In genomic region chr19:3721900-3722442, GRCh38 we compare ENCODE assay signal across 11 cellular contexts. TPM values are rescaled to one million over a fixed set of nuclear protein-coding genes. Genes with fewer than 3 reads are reported as not detected.
A peak's percentile ranks its signal among the peaks of the same experiment; 100 is the strongest.
DNase-seq lines count a peak whose midpoint lies in the region; ATAC-seq and TF ChIP-seq lines count a peak whose summit lies in the region.
"Had no signal": no experiment of that assay in that cellular context is flagged by ENCODE, and none has a peak within 500 bp of the region (broad histone marks: within the 10 kb centered on the region; RNA-seq: fewer than 3 reads in every experiment).

No MANE protein-coding gene starts in this region.

- peak overlapping the region; percentile 69 for H3K4me3 Mint-ChIP-seq in activated T-cell treated with anti-CD3 and anti-CD28 coated beads, Interleukin-2, amount 50 U/mL, for 4 hours
- H3K4me3 Mint-ChIP-seq in activated naive CD8-positive, alpha-beta T cell treated with anti-CD3 and anti-CD28 coated beads, Interleukin-2, amount 10 ng/mL, durations not matched to agents 7 days and 5 days = peak overlapping the region; percentile 19
- H3K4me3 Mint-ChIP-seq in memory B cell = peak overlapping the region; percentile 37
- no peak overlapping the region for H3K4me3 Mint-ChIP-seq in nephron progenitor cell

- no peaks in the 10 kb centered on the region for H3K9me3 ChIP-seq in thyroid gland
- H3K9me3 ChIP-seq: gastroesophageal sphincter had no signal

- no peaks in the 10 kb centered on the region for H3K27me3 ChIP-seq in thyroid gland

- H3K4me1 Mint-ChIP-seq in activated T-cell treated with anti-CD3 and anti-CD28 coated beads, Interleukin-2, amount 50 U/mL, for 4 hours (ENCODE audit: low read depth) = peaks cover 16% of the 10 kb centered on the region
- H3K4me1 Mint-ChIP-seq in activated naive CD8-positive, alpha-beta T cell treated with anti-CD3 and anti-CD28 coated beads, Interleukin-2, amount 10 ng/mL, durations not matched to agents 7 days and 5 days = peaks cover 5% of the 10 kb centered on the region
- peaks cover 5% of the 10 kb centered on the region for H3K4me1 Mint-ChIP-seq in memory B cell
- H3K4me1 Mint-ChIP-seq in nephron progenitor cell = no peaks in the 10 kb centered on the region

- no peak for TF ChIP-seq POLR2A in thyroid gland (IDR thresholded peaks at IDR 0.05)

- H3K36me3 ChIP-seq in thyroid gland = no peaks in the 10 kb centered on the region
- H3K36me3 ChIP-seq: gastroesophageal sphincter had no signal

- WGBS in thyroid gland, 2 donors = 2 to 3% methylated on average over 19 to 23 of the region's 25 CpGs

- intact Hi-C loops in thyroid gland (cut with DNase I) = no loop called here

- DNase-seq in activated T-cell treated with anti-CD3 and anti-CD28 coated beads, Interleukin-2, amount 50 U/mL, for 4 hours = no peak
- DNase-seq in activated T-cell treated with anti-CD3 and anti-CD28 coated beads, Interleukin-2, amount 50 U/mL, for 1 hour = no peak
- DNase-seq in activated naive CD8-positive, alpha-beta T cell treated with anti-CD3 and anti-CD28 coated beads, Interleukin-2, amount 10 ng/mL, durations not matched to agents 7 days and 5 days = no peak
- DNase-seq in memory B cell (ENCODE audit: low spot score in 2 of 2) (no peak), thyroid gland (no peak), NCI-H187 (lab: John Stamatoyannopoulos, UW) (no peak), nephron progenitor cell (no peak), NCI-H748 treated with DMSO at 0.1 percent for 48 hours (lab: John Stamatoyannopoulos, UW) (no peak)

- H3K27ac Mint-ChIP-seq in activated naive CD8-positive, alpha-beta T cell treated with anti-CD3 and anti-CD28 coated beads, Interleukin-2, amount 10 ng/mL, durations not matched to agents 7 days and 5 days = no peak overlapping the region
- H3K27ac Mint-ChIP-seq in memory B cell (no peak overlapping the region), nephron progenitor cell (no peak overlapping the region)

- peaks cover 25 to 26% of the 10 kb centered on the region in 2 donors for H3K4me1 ChIP-seq in thyroid gland

- H3K4me3 ChIP-seq in thyroid gland (replicated peaks in 1 of 3) = peak overlapping the region; percentile 26 to 66 (median 53)

- POLR2A ChIA-PET in activated naive CD8-positive, alpha-beta T cell treated with anti-CD3 and anti-CD28 coated beads, Interleukin-2, amount 10 ng/mL, durations not matched to agents 7 days and 5 days (lab: Charles Lee) = no interaction called here

- peaks cover 6% of the 10 kb centered on the region for H3K27me3 Mint-ChIP-seq in activated T-cell treated with anti-CD3 and anti-CD28 coated beads, Interleukin-2, amount 50 U/mL, for 4 hours (ENCODE audit: low read depth)
- H3K27me3 Mint-ChIP-seq in activated naive CD8-positive, alpha-beta T cell treated with anti-CD3 and anti-CD28 coated beads, Interleukin-2, amount 10 ng/mL, durations not matched to agents 7 days and 5 days = peaks cover 44% of the 10 kb centered on the region
- H3K27me3 Mint-ChIP-seq in memory B cell (peaks cover 8% of the 10 kb centered on the region), nephron progenitor cell (ENCODE audit: low read depth, poor library complexity) (peaks cover 81% of the 10 kb centered on the region)

- TF ChIP-seq CTCF in thyroid gland (IDR thresholded peaks at IDR 0.05) (no peak), nephron progenitor cell (IDR thresholded peaks at IDR 0.05) (no peak)

- no peaks in the 10 kb centered on the region for H3K36me3 Mint-ChIP-seq in activated T-cell treated with anti-CD3 and anti-CD28 coated beads, Interleukin-2, amount 50 U/mL, for 4 hours (ENCODE audit: insufficient read depth)
- no peaks in the 10 kb centered on the region for H3K36me3 Mint-ChIP-seq in activated naive CD8-positive, alpha-beta T cell treated with anti-CD3 and anti-CD28 coated beads, Interleukin-2, amount 10 ng/mL, durations not matched to agents 7 days and 5 days
- H3K36me3 Mint-ChIP-seq in memory B cell = no peaks in the 10 kb centered on the region
- H3K36me3 Mint-ChIP-seq in nephron progenitor cell (ENCODE audit: low read depth) = no peaks in the 10 kb centered on the region

- ATAC-seq in activated T-cell treated with anti-CD3 and anti-CD28 coated beads, Interleukin-2, amount 50 U/mL, for 4 hours = no peak
- ATAC-seq in activated naive CD8-positive, alpha-beta T cell treated with anti-CD3 and anti-CD28 coated beads, Interleukin-2, amount 10 ng/mL, durations not matched to agents 7 days and 5 days (ENCODE audit: low read depth) = no peak
- no peak for ATAC-seq in memory B cell (ENCODE audit: low read depth)

- H3K27ac ChIP-seq in thyroid gland = peak overlapping the region in 2 of 3 donors; percentile 12 to 33
- H3K27ac ChIP-seq: gastroesophageal sphincter, KMS-11 had no signal

- H3K9me3 Mint-ChIP-seq in activated T-cell treated with anti-CD3 and anti-CD28 coated beads, Interleukin-2, amount 50 U/mL, for 4 hours = no peaks in the 10 kb centered on the region
- H3K9me3 Mint-ChIP-seq in activated naive CD8-positive, alpha-beta T cell treated with anti-CD3 and anti-CD28 coated beads, Interleukin-2, amount 10 ng/mL, durations not matched to agents 7 days and 5 days = no peaks in the 10 kb centered on the region
- H3K9me3 Mint-ChIP-seq in memory B cell = no peaks in the 10 kb centered on the region
- no peaks in the 10 kb centered on the region for H3K9me3 Mint-ChIP-seq in nephron progenitor cell

RNA-seq across cellular contexts. Expression of gene TJP3, which starts 13.8 kb away (rescaled TPM):
- total RNA-seq in activated T-cell treated with anti-CD3 and anti-CD28 coated beads, Interleukin-2, amount 50 U/mL, for 4 hours = 1 to 10 TPM in 1 of 3 donors, under 1 TPM in 2; 0.61 to 1.1 (median 0.66) TPM
- total RNA-seq in activated naive CD8-positive, alpha-beta T cell treated with anti-CD3 and anti-CD28 coated beads, Interleukin-2, amount 10 ng/mL, durations not matched to agents 7 days and 5 days = 1 to 10 TPM; 5.2 to 7.6 TPM
- 10 to 100 TPM; 29.7 to 43.7 (median 39.8) TPM for total RNA-seq in thyroid gland
- total RNA-seq: pulmonary artery endothelial cell had no signal

RNA-seq across cellular contexts. Expression of gene PIP5K1C, which starts 21.7 kb away (rescaled TPM):
- 10 to 100 TPM; 12.1 to 20.9 (median 16.7) TPM for total RNA-seq in activated T-cell treated with anti-CD3 and anti-CD28 coated beads, Interleukin-2, amount 50 U/mL, for 4 hours
- 10 to 100 TPM; 18.9 to 23.5 TPM for total RNA-seq in activated naive CD8-positive, alpha-beta T cell treated with anti-CD3 and anti-CD28 coated beads, Interleukin-2, amount 10 ng/mL, durations not matched to agents 7 days and 5 days
- 10 to 100 TPM; 23.2 to 42.4 (median 35.0) TPM for total RNA-seq in thyroid gland

RNA-seq across cellular contexts. Expression of gene APBA3, which starts 39.5 kb away (rescaled TPM):
- 10 to 100 TPM; 44.6 to 48.5 (median 45.4) TPM for total RNA-seq in activated T-cell treated with anti-CD3 and anti-CD28 coated beads, Interleukin-2, amount 50 U/mL, for 4 hours
- 10 to 100 TPM; 54.5 to 61.9 TPM for total RNA-seq in activated naive CD8-positive, alpha-beta T cell treated with anti-CD3 and anti-CD28 coated beads, Interleukin-2, amount 10 ng/mL, durations not matched to agents 7 days and 5 days
- 10 to 100 TPM; 33.6 to 42.9 (median 38.1) TPM for total RNA-seq in thyroid gland

RNA-seq across cellular contexts. Expression of gene MRPL54, which starts 40.5 kb away (rescaled TPM):
- total RNA-seq in activated T-cell treated with anti-CD3 and anti-CD28 coated beads, Interleukin-2, amount 50 U/mL, for 4 hours = 100 to 1,000 TPM in 2 of 3 donors, 10 to 100 TPM in 1; 95.8 to 132 (median 125) TPM
- 10 to 100 TPM; 68.9 to 73.9 TPM for total RNA-seq in activated naive CD8-positive, alpha-beta T cell treated with anti-CD3 and anti-CD28 coated beads, Interleukin-2, amount 10 ng/mL, durations not matched to agents 7 days and 5 days
- total RNA-seq in thyroid gland = 100 to 1,000 TPM in 2 of 4 donors, 10 to 100 TPM in 2; 84.0 to 131 (median 102) TPM

RNA-seq across cellular contexts. Expression of gene RAX2, which starts 50.1 kb away (rescaled TPM):
- not detected for total RNA-seq in activated T-cell treated with anti-CD3 and anti-CD28 coated beads, Interleukin-2, amount 50 U/mL, for 4 hours
- total RNA-seq in activated naive CD8-positive, alpha-beta T cell treated with anti-CD3 and anti-CD28 coated beads, Interleukin-2, amount 10 ng/mL, durations not matched to agents 7 days and 5 days = not detected
- total RNA-seq in thyroid gland = not detected
- total RNA-seq: gastroesophageal sphincter, pulmonary artery endothelial cell had no signal
